ENCODE assay signal across 13 cellular contexts in the genomic region with DNA sequence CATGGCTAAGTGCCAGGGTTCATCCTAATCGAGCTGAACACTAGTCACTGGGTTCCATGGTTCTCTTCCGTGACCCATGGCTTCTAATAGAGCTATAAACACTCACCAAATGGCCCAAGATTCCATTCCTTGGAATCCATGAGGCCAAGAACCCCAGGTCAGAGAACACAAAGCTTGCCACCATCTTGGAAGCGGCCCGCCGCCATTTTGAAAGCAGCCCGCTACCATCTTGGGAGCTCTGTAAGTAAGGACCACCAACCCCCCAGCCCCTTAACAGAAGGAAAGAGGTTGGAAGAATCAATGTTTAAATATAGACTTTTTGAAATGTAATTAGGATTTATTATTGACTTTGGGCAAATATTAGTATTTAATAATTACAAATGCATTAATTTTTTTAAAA. TPM values are rescaled to one million over a fixed set of nuclear protein-coding genes. Genes with fewer than 3 reads are reported as not detected.
"Had no signal": no experiment of that assay in that cellular context is flagged by ENCODE, and none has a peak within 500 bp of the region (broad histone marks: within the 10 kb centered on the region; RNA-seq: fewer than 3 reads in every experiment).

No MANE protein-coding gene starts in this region.

RNA-seq across cellular contexts. Expression of gene OR6C3, which starts 4.7 kb away (rescaled TPM):
- total RNA-seq: activated CD4-positive, alpha-beta memory T cell treated with anti-CD3 and anti-CD28 coated beads, Interleukin-2, amount 10 ng/mL, durations not matched to agents 7 days and 5 days; activated CD4-positive, alpha-beta T cell treated with anti-CD3 and anti-CD28 coated beads for 36 hours; activated CD4-positive, alpha-beta T cell treated with anti-CD3 and anti-CD28 coated beads, Interleukin-2, amount 10 ng/mL, durations not matched to agents 7 days and 5 days; activated CD8-positive, alpha-beta memory T cell treated with anti-CD3 and anti-CD28 coated beads, Interleukin-2, amount 10 ng/mL, durations not matched to agents 7 days and 5 days; activated CD8-positive, alpha-beta T cell treated with anti-CD3 and anti-CD28 coated beads, Interleukin-2, amount 10 ng/mL, durations not matched to agents 7 days and 5 days; activated naive CD8-positive, alpha-beta T cell treated with anti-CD3 and anti-CD28 coated beads, Interleukin-2, amount 10 ng/mL, durations not matched to agents 7 days and 5 days; activated T-helper 2 cell treated with anti-CD3 and anti-CD28 coated beads, Interferon-gamma antibody, Interleukin-2, Interleukin-4, amounts not matched to agents 10 μg/mL and 5 μg/mL and 100 μg/mL, durations not matched to agents 14 hours and 24 hours and 36 hours; ascending aorta; bronchial epithelial cell; cardiac muscle cell; chondrocyte; WTC11 had no signal
- polyA plus RNA-seq: adipose tissue, cardiac muscle cell had no signal

RNA-seq across cellular contexts. Expression of gene OR6C1, which starts 11.7 kb away (rescaled TPM):
- total RNA-seq: activated CD4-positive, alpha-beta memory T cell treated with anti-CD3 and anti-CD28 coated beads, Interleukin-2, amount 10 ng/mL, durations not matched to agents 7 days and 5 days; activated CD4-positive, alpha-beta T cell treated with anti-CD3 and anti-CD28 coated beads for 36 hours; activated CD4-positive, alpha-beta T cell treated with anti-CD3 and anti-CD28 coated beads, Interleukin-2, amount 10 ng/mL, durations not matched to agents 7 days and 5 days; activated CD8-positive, alpha-beta memory T cell treated with anti-CD3 and anti-CD28 coated beads, Interleukin-2, amount 10 ng/mL, durations not matched to agents 7 days and 5 days; activated CD8-positive, alpha-beta T cell treated with anti-CD3 and anti-CD28 coated beads, Interleukin-2, amount 10 ng/mL, durations not matched to agents 7 days and 5 days; activated naive CD8-positive, alpha-beta T cell treated with anti-CD3 and anti-CD28 coated beads, Interleukin-2, amount 10 ng/mL, durations not matched to agents 7 days and 5 days; activated T-helper 2 cell treated with anti-CD3 and anti-CD28 coated beads, Interferon-gamma antibody, Interleukin-2, Interleukin-4, amounts not matched to agents 10 μg/mL and 5 μg/mL and 100 μg/mL, durations not matched to agents 14 hours and 24 hours and 36 hours; ascending aorta; bronchial epithelial cell; cardiac muscle cell; chondrocyte; WTC11 had no signal
- polyA plus RNA-seq: adipose tissue, cardiac muscle cell had no signal

RNA-seq across cellular contexts. Expression of gene OR6C6, which starts 29.4 kb away (rescaled TPM):
- total RNA-seq: activated CD4-positive, alpha-beta memory T cell treated with anti-CD3 and anti-CD28 coated beads, Interleukin-2, amount 10 ng/mL, durations not matched to agents 7 days and 5 days; activated CD4-positive, alpha-beta T cell treated with anti-CD3 and anti-CD28 coated beads for 36 hours; activated CD4-positive, alpha-beta T cell treated with anti-CD3 and anti-CD28 coated beads, Interleukin-2, amount 10 ng/mL, durations not matched to agents 7 days and 5 days; activated CD8-positive, alpha-beta memory T cell treated with anti-CD3 and anti-CD28 coated beads, Interleukin-2, amount 10 ng/mL, durations not matched to agents 7 days and 5 days; activated CD8-positive, alpha-beta T cell treated with anti-CD3 and anti-CD28 coated beads, Interleukin-2, amount 10 ng/mL, durations not matched to agents 7 days and 5 days; activated naive CD8-positive, alpha-beta T cell treated with anti-CD3 and anti-CD28 coated beads, Interleukin-2, amount 10 ng/mL, durations not matched to agents 7 days and 5 days; activated T-helper 2 cell treated with anti-CD3 and anti-CD28 coated beads, Interferon-gamma antibody, Interleukin-2, Interleukin-4, amounts not matched to agents 10 μg/mL and 5 μg/mL and 100 μg/mL, durations not matched to agents 14 hours and 24 hours and 36 hours; ascending aorta; bronchial epithelial cell; cardiac muscle cell; chondrocyte; WTC11 had no signal
- polyA plus RNA-seq: adipose tissue, cardiac muscle cell had no signal

RNA-seq across cellular contexts. Expression of gene OR6C75, which starts 37.0 kb away (rescaled TPM):
- total RNA-seq: activated CD4-positive, alpha-beta memory T cell treated with anti-CD3 and anti-CD28 coated beads, Interleukin-2, amount 10 ng/mL, durations not matched to agents 7 days and 5 days; activated CD4-positive, alpha-beta T cell treated with anti-CD3 and anti-CD28 coated beads for 36 hours; activated CD4-positive, alpha-beta T cell treated with anti-CD3 and anti-CD28 coated beads, Interleukin-2, amount 10 ng/mL, durations not matched to agents 7 days and 5 days; activated CD8-positive, alpha-beta memory T cell treated with anti-CD3 and anti-CD28 coated beads, Interleukin-2, amount 10 ng/mL, durations not matched to agents 7 days and 5 days; activated CD8-positive, alpha-beta T cell treated with anti-CD3 and anti-CD28 coated beads, Interleukin-2, amount 10 ng/mL, durations not matched to agents 7 days and 5 days; activated naive CD8-positive, alpha-beta T cell treated with anti-CD3 and anti-CD28 coated beads, Interleukin-2, amount 10 ng/mL, durations not matched to agents 7 days and 5 days; activated T-helper 2 cell treated with anti-CD3 and anti-CD28 coated beads, Interferon-gamma antibody, Interleukin-2, Interleukin-4, amounts not matched to agents 10 μg/mL and 5 μg/mL and 100 μg/mL, durations not matched to agents 14 hours and 24 hours and 36 hours; ascending aorta; bronchial epithelial cell; cardiac muscle cell; chondrocyte; WTC11 had no signal
- polyA plus RNA-seq: cardiac muscle cell had no signal
